ENCODE assay signal across 11 cellular contexts in the genomic region with DNA sequence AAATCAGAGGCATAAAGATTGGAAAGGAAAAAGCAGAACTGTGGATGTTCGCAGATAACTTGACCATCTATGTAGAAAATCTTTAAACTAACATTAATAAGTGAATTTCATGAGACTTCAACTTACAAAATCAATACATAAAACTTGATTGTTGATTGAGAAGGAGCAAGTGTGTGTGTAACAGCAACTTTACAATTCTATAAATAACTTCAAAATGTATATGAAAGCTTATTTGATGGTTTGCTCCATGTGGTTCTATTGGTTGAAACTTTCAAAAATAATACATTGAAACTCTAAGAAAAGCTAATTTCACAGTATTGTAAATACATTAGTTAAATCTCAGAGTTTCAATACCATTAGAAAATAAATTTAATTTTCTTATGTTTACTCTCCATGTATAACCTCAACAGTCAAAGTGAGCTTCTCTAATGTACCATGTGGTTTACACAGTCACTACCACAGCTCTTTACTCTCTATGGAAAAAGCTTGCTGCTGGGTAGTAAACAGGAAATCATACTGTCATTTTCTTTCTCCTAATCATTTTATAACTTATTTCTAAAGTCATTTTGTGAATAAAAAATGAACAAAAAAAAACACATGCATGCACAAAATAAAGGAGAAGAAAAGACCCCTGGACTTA. TPM values are rescaled to one million over a fixed set of nuclear protein-coding genes. Genes with fewer than 3 reads are reported as not detected.
DNase-seq lines count a peak whose midpoint lies in the region; ATAC-seq, FAIRE-seq and TF ChIP-seq lines count a peak whose summit lies in the region.
"Had no signal": no experiment of that assay in that cellular context is flagged by ENCODE, and none has a peak within 500 bp of the region (broad histone marks: within the 10 kb centered on the region; RNA-seq: fewer than 3 reads in every experiment).

No MANE protein-coding gene starts in this region.

- peak overlapping the region; percentile 30 for H3K27ac Mint-ChIP-seq in endothelial cell (ENCODE audit: unreplicated experiment)
- H3K27ac Mint-ChIP-seq: HFFc6 had no signal

- BruUV-seq in HepG2 (replicated peaks; lab: Mats Ljungman, UMichigan), result no TSS peak

- TF ChIP-seq CTCF in endothelial cell (IDR thresholded peaks at IDR 0.05; ENCODE audit: unreplicated experiment), result no peak
- no peak for TF ChIP-seq CTCF in HepG2 (CRISPR knock-in tag; IDR thresholded peaks at IDR 0.05)
- no peak for TF ChIP-seq CTCF in heart right ventricle (IDR thresholded peaks at IDR 0.05)

- in situ Hi-C loops in HepG2 (cut with HindIII; ENCODE audit: extremely low pct_ligation_motif_present, low pct_unique_long_range_greater_than_20kb), result no loop called here

- TF ChIP-seq EP300 in HepG2 (IDR thresholded peaks at IDR 0.05; ENCODE audit: low read depth in 2 of 2, low read length in 2 of 2), result no peak
- no peak for TF ChIP-seq EP300 in HepG2 (CRISPR knock-in tag; IDR thresholded peaks at IDR 0.05; ENCODE audit: borderline replicate concordance)

- no peak for TF ChIP-seq RAD21 in HepG2 (CRISPR knock-in tag; IDR thresholded peaks at IDR 0.05)

- no peak overlapping the region for H3K4me3 ChIP-seq in HepG2 (replicated peaks in 1 of 3; ENCODE audit: insufficient read depth in 1 of 3, low read depth in 2 of 3, low read length in 3 of 3)
- H3K4me3 ChIP-seq in heart right ventricle, result no peak overlapping the region
- H3K4me3 ChIP-seq: skin epidermis had no signal

- H3K4me1 ChIP-seq in HepG2 (ENCODE audit: insufficient read depth, low read length) (no peaks in the 10 kb centered on the region), heart right ventricle (peaks cover 0 to 13% (median 5%) of the 10 kb centered on the region in 9 donors)

- H3K79me2 ChIP-seq in HepG2 (ENCODE audit: insufficient read depth, low read length), result no peaks in the 10 kb centered on the region

- H3K27ac ChIP-seq in HepG2 (ENCODE audit: extremely low read length, insufficient read depth, low read length) (no peak overlapping the region), heart right ventricle (no peak overlapping the region)

- no peak overlapping the region for H3K4me2 ChIP-seq in HepG2 (ENCODE audit: low read depth, low read length)

- no peak for TF ChIP-seq POLR2A in HepG2 (IDR thresholded peaks at IDR 0.05; ENCODE audit: insufficient read depth in 1 of 2, low read depth in 2 of 2, low read length in 2 of 2)

- ATAC-seq in GM18508 (IDR thresholded peaks at IDR 0.05; ENCODE audit: insufficient read depth, unreplicated experiment) (peak; percentile 59), GM21529 (IDR thresholded peaks at IDR 0.05; ENCODE audit: unreplicated experiment) (peak; percentile 86), HG03378 (IDR thresholded peaks at IDR 0.05; ENCODE audit: unreplicated experiment) (peak; percentile 94), HepG2 (no peak), heart right ventricle (no peak)

- H3K9me3 ChIP-seq in HepG2 (ENCODE audit: low read length), result no peaks in the 10 kb centered on the region
- H3K9me3 ChIP-seq in heart right ventricle, result peaks cover 0 to 44% (median 7%) of the 10 kb centered on the region in 11 donors

- no peak overlapping the region for H2AFZ ChIP-seq in HepG2 (ENCODE audit: low read length)

- POLR2A ChIA-PET in HepG2 (lab: Yijun Ruan, JAX), result no interaction called here

- no peak for DNase-seq in endothelial cell (ENCODE audit: low spot score)
- DNase-seq in NCI-H146 treated with DMSO at 0.1 percent for 48 hours (lab: John Stamatoyannopoulos, UW; ENCODE audit: unreplicated experiment), result no peak
- DNase-seq in stimulated activated CD4-positive, alpha-beta T cell treated with anti-CD3 and anti-CD28 coated beads, Interleukin-4, amount 100 ng/mL, for 4 hours, result no peak
- no peak for DNase-seq in HepG2 (ENCODE audit: low spot score)
- no peak for DNase-seq in heart right ventricle
- DNase-seq: HFFc6 had no signal

- peaks cover 19% of the 10 kb centered on the region for H3K36me3 Mint-ChIP-seq in endothelial cell (ENCODE audit: low read depth, unreplicated experiment)

- H3K4me3 Mint-ChIP-seq in endothelial cell (ENCODE audit: unreplicated experiment), result no peak overlapping the region
- H3K4me3 Mint-ChIP-seq: HFFc6 had no signal

- no peak for FAIRE-seq in HepG2 (lab: Jason Lieb, UNC)
- FAIRE-seq: GM12892 had no signal

- no peak overlapping the region for H3K9ac ChIP-seq in HepG2 (ENCODE audit: insufficient read depth, low read depth, low read length)

- CTCF ChIA-PET in HepG2 (lab: Yijun Ruan, JAX; ENCODE audit: low intra/inter-chr PET ratio, low total read pairs), result no interaction called here

- H3K9me3 Mint-ChIP-seq in endothelial cell (ENCODE audit: unreplicated experiment), result no peaks in the 10 kb centered on the region

- peaks cover 2% of the 10 kb centered on the region for H3K27me3 Mint-ChIP-seq in endothelial cell (ENCODE audit: unreplicated experiment)

- no peaks in the 10 kb centered on the region for H4K20me1 ChIP-seq in HepG2 (ENCODE audit: insufficient read depth, low read length)

- H3K36me3 ChIP-seq in HepG2 (replicated peaks in 1 of 2; ENCODE audit: control insufficient read depth in 1 of 2, insufficient read depth in 2 of 2, low read length in 2 of 2) (no peaks in the 10 kb centered on the region), heart right ventricle (peaks cover 0 to 28% (median 0%) of the 10 kb centered on the region in 9 donors)

- H3K27me3 ChIP-seq in HepG2 (ENCODE audit: control insufficient read depth in 1 of 2, insufficient read depth in 2 of 2, low read length in 2 of 2) (no peaks in the 10 kb centered on the region), heart right ventricle (no peaks in the 10 kb centered on the region)

- peaks cover 6% of the 10 kb centered on the region for H3K4me1 Mint-ChIP-seq in endothelial cell (ENCODE audit: unreplicated experiment)

- intact Hi-C loops in HepG2 (cut with micrococcal nuclease; ENCODE audit: unreplicated experiment), result no loop called here
- intact Hi-C loops in heart right ventricle (cut with DNase I), result no loop called here

- 3% methylated on average over 1 of the region's 1 CpG for WGBS in HepG2 (ENCODE audit: low lambda C conversion rate)
- 96 to 98% methylated on average over 1 of the region's 1 CpG for WGBS in heart right ventricle, 2 donors

TF ChIP-seq in HepG2, 621 proteins besides CTCF, POLR2A, EP300 and RAD21 (continues in another document):
- TF ChIP-seq, protein P1, sequence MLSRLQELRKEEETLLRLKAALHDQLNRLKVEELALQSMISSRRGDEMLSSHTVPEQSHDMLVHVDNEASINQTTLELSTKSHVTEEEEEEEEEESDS (CRISPR knock-in tag; IDR thresholded peaks at IDR 0.05; ENCODE audit: borderline replicate concordance), result no peak
- TF ChIP-seq ZSCAN21 (CRISPR knock-in tag; IDR thresholded peaks at IDR 0.05; ENCODE audit: borderline replicate concordance) (no peak), SMARCE1 (IDR thresholded peaks at IDR 0.05; ENCODE audit: borderline replicate concordance) (no peak), ZNF644 (CRISPR knock-in tag; IDR thresholded peaks at IDR 0.05; ENCODE audit: low read depth) (no peak)

RNA-seq across cellular contexts. Expression of a gene that starts 12.0 kb away (rescaled TPM):
- total RNA-seq in endothelial cell (ENCODE audit: unreplicated experiment), result 87.3 TPM
- total RNA-seq in HepG2 (2016; rRNA removed; fragmentation: Illumina TruSeq; extraction: Trizol), result 0.07 and 0.22 TPM in 2 replicates
- total RNA-seq in HepG2 (2016; cell fraction: cytosol; rRNA removed; fragmentation: Illumina TruSeq; extraction: Trizol; ENCODE audit: low read depth), result 0.18 and 0.61 TPM in 2 replicates
- total RNA-seq in HepG2 (2016; cell fraction: insoluble cytoplasmic fraction; rRNA removed; fragmentation: Illumina TruSeq; extraction: Trizol), result 0.13 and 0.15 TPM in 2 replicates
- total RNA-seq in HepG2 (2016; cell fraction: membrane; rRNA removed; fragmentation: Illumina TruSeq; extraction: Trizol), result 0.19 and 0.21 TPM in 2 replicates
- 0.25 and 0.28 TPM in 2 replicates for total RNA-seq in HepG2 (2016; cell fraction: nucleus; rRNA removed; fragmentation: Illumina TruSeq; extraction: Trizol)
- polyA plus RNA-seq in HepG2 (2011; rRNA removed), result 0.04 and 0.07 TPM in 2 replicates
- polyA plus RNA-seq in HepG2 (2011; cell fraction: cytosol; rRNA removed), result 0.01 and 0.04 TPM in 2 replicates
- polyA plus RNA-seq in HepG2 (2011; cell fraction: nucleus; rRNA removed), result 0.06 and 0.07 TPM in 2 replicates
- polyA plus RNA-seq in HepG2 (2012), result 0.08 and 0.12 TPM in 2 replicates
- polyA plus RNA-seq in HepG2 (2016; cell fraction: cytosol; fragmentation: Illumina TruSeq; extraction: Trizol; ENCODE audit: low read depth), result not detected in 2 replicates
- polyA plus RNA-seq in HepG2 (2016; cell fraction: insoluble cytoplasmic fraction; fragmentation: Illumina TruSeq; extraction: Trizol; ENCODE audit: low read depth), result 0.30 TPM in 1 of 2 replicates, not detected in the other
- polyA plus RNA-seq in HepG2 (2016; cell fraction: membrane; fragmentation: Illumina TruSeq; extraction: Trizol; ENCODE audit: low read depth), result not detected in 2 replicates
- polyA plus RNA-seq in HepG2 (2016; cell fraction: nucleus; fragmentation: Illumina TruSeq; extraction: Trizol; ENCODE audit: insufficient read depth, low read depth), result 0.13 TPM in 1 of 2 replicates, not detected in the other
- 0.06 and 0.26 TPM in 2 replicates for polyA minus RNA-seq in HepG2 (2011; rRNA and poly(A)+ RNA removed; ENCODE audit: low replicate concordance)
- 0.20 TPM in 1 of 2 replicates, not detected in the other for polyA minus RNA-seq in HepG2 (2011; cell fraction: cytosol; rRNA and poly(A)+ RNA removed)
- polyA minus RNA-seq in HepG2 (2011; cell fraction: nucleus; rRNA and poly(A)+ RNA removed), result 0.26 and 0.75 TPM in 2 replicates
- 10 to 100 TPM; 11.8 to 27.6 (median 18.8) TPM for total RNA-seq in heart right ventricle
- 1 to 10 TPM; 6.5 to 7.2 TPM for polyA plus RNA-seq in heart right ventricle

Comparison
In these comparisons a context has a peak if more than half of its experiments do, and no peak if none do; other contexts are left out.
1. ATAC-seq: peak in GM18508 (single experiment), GM21529 (single experiment) and HG03378 (single experiment); none in HepG2 (single experiment) and heart right ventricle (0 of 8).
2. RNA of a gene that starts 12.0 kb away (total RNA-seq): 87.3 TPM in endothelial cell (single experiment) and 11.8 to 27.6 TPM in heart right ventricle; 0.07 to 0.61 TPM in HepG2; every median in the first group is over 4 times any median in the second.